In genomic region chr6:3835055-3835731, GRCh38 we compare ENCODE assay signal across 1 cellular context.
TF ChIP-seq lines count a peak whose summit lies in the region.

No MANE protein-coding gene starts in this region.

TF ChIP-seq in HepG2, 621 proteins besides CTCF, POLR2A, EP300 and RAD21 (continued from another document and continues in another):
- no peak for TF ChIP-seq FIP1L1 (IDR thresholded peaks at IDR 0.05; ENCODE audit: borderline replicate concordance, insufficient read depth, low read depth, low read length)
- 0 out of 2 replicates have a peak, but pooled peaks have one; percentile 58 for TF ChIP-seq ZNF124 (CRISPR knock-in tag; IDR thresholded peaks at IDR 0.05)
- no peak for TF ChIP-seq ZNF558 (CRISPR knock-in tag; IDR thresholded peaks at IDR 0.05; ENCODE audit: borderline replicate concordance)
- TF ChIP-seq ZNF430 (CRISPR knock-in tag; IDR thresholded peaks at IDR 0.05): peak; percentile 96; the same call in 1 of the 2 replicates
- peak; percentile 66; the same call in 1 of the 2 replicates for TF ChIP-seq ATF7-NPFF (CRISPR knock-in tag; IDR thresholded peaks at IDR 0.05; ENCODE audit: low read depth)
- no peak for TF ChIP-seq ZNF34 (CRISPR knock-in tag; IDR thresholded peaks at IDR 0.05; ENCODE audit: borderline replicate concordance)
- no peak; the same call in 1 of the 2 replicates for TF ChIP-seq ZNF362 (CRISPR knock-in tag; IDR thresholded peaks at IDR 0.05; ENCODE audit: borderline replicate concordance)
- TF ChIP-seq ZNF44 (CRISPR knock-in tag; IDR thresholded peaks at IDR 0.05): no peak
- peak; percentile 94 for TF ChIP-seq MED1 (CRISPR knock-in tag; IDR thresholded peaks at IDR 0.05)
- 0 out of 2 replicates have a peak, but pooled peaks have one; percentile 51 for TF ChIP-seq CBFB (CRISPR knock-in tag; IDR thresholded peaks at IDR 0.05)
- TF ChIP-seq PHF5A (CRISPR knock-in tag; IDR thresholded peaks at IDR 0.05; ENCODE audit: low read depth, unreplicated experiment): peak; percentile 60
- TF ChIP-seq IRX3 (CRISPR knock-in tag; IDR thresholded peaks at IDR 0.05; ENCODE audit: borderline replicate concordance, low read depth): no peak
- TF ChIP-seq GATA4 (IDR thresholded peaks at IDR 0.05; ENCODE audit: borderline replicate concordance, low read depth): peak; percentile 18; the same call in 1 of the 2 replicates
- no peak for TF ChIP-seq ISX (CRISPR knock-in tag; conservative IDR thresholded peaks at IDR 0.05)
- TF ChIP-seq IRF9 (CRISPR knock-in tag; IDR thresholded peaks at IDR 0.05; ENCODE audit: borderline replicate concordance): no peak
- no peak for TF ChIP-seq ARID2 (CRISPR knock-in tag; IDR thresholded peaks at IDR 0.05; ENCODE audit: borderline replicate concordance)
- TF ChIP-seq KLF13 (CRISPR knock-in tag; IDR thresholded peaks at IDR 0.05): no peak
- no peak; the same call in 1 of the 2 replicates for TF ChIP-seq ZNF687 (CRISPR knock-in tag; IDR thresholded peaks at IDR 0.05)
- TF ChIP-seq FUBP1 (CRISPR knock-in tag; IDR thresholded peaks at IDR 0.05; ENCODE audit: borderline replicate concordance): no peak
- no peak for TF ChIP-seq SUZ12 (IDR thresholded peaks at IDR 0.05; ENCODE audit: low read depth, low read length)
- no peak for TF ChIP-seq TBP (CRISPR knock-in tag; IDR thresholded peaks at IDR 0.05)
- TF ChIP-seq CREB1 (IDR thresholded peaks at IDR 0.05): peak; percentile 17; the same call in 1 of the 2 replicates
- TF ChIP-seq CREB1 (CRISPR knock-in tag; IDR thresholded peaks at IDR 0.05): peak; percentile 79
- no peak for TF ChIP-seq SRSF4 (IDR thresholded peaks at IDR 0.05; ENCODE audit: low read depth, low read length, poor library complexity, severe bottlenecking)
- TF ChIP-seq KAT8 (CRISPR knock-in tag; IDR thresholded peaks at IDR 0.05): peak; percentile 81
- no peak for TF ChIP-seq ZNF337 (CRISPR knock-in tag; IDR thresholded peaks at IDR 0.05; ENCODE audit: borderline replicate concordance, low read depth)
- no peak for TF ChIP-seq RARG (CRISPR knock-in tag; IDR thresholded peaks at IDR 0.05; ENCODE audit: low read depth)
- TF ChIP-seq EEA1 (CRISPR knock-in tag; IDR thresholded peaks at IDR 0.05; ENCODE audit: borderline replicate concordance): no peak
- no peak for TF ChIP-seq ZNF83 (CRISPR knock-in tag; IDR thresholded peaks at IDR 0.05; ENCODE audit: borderline replicate concordance)
- TF ChIP-seq NCOA2 (CRISPR knock-in tag; IDR thresholded peaks at IDR 0.05): peak; percentile 90
- TF ChIP-seq ZNF232 (CRISPR knock-in tag; IDR thresholded peaks at IDR 0.05; ENCODE audit: borderline replicate concordance): 0 out of 2 replicates have a peak, but pooled peaks have one; percentile 57
- TF ChIP-seq TARDBP (CRISPR knock-in tag; IDR thresholded peaks at IDR 0.05): peak; percentile 89
- no peak for TF ChIP-seq ZNF296 (CRISPR knock-in tag; conservative IDR thresholded peaks at IDR 0.05)
- TF ChIP-seq ZBTB14 (CRISPR knock-in tag; IDR thresholded peaks at IDR 0.05): no peak
- peak; percentile 48; the same call in 1 of the 2 replicates for TF ChIP-seq NR2F6 (IDR thresholded peaks at IDR 0.05)
- peak; percentile 68; the same call in 1 of the 2 replicates for TF ChIP-seq NR2F6 (CRISPR knock-in tag; IDR thresholded peaks at IDR 0.05)
- TF ChIP-seq SRY (CRISPR knock-in tag; IDR thresholded peaks at IDR 0.05): no peak
- peak; percentile 94 for TF ChIP-seq RARA (CRISPR knock-in tag; IDR thresholded peaks at IDR 0.05)
- no peak for TF ChIP-seq NPAS2 (CRISPR knock-in tag; IDR thresholded peaks at IDR 0.05; ENCODE audit: borderline replicate concordance)
- TF ChIP-seq PRMT3 (CRISPR knock-in tag; IDR thresholded peaks at IDR 0.05; ENCODE audit: borderline replicate concordance, low read depth): no peak
- no peak for TF ChIP-seq SMARCC2 (IDR thresholded peaks at IDR 0.05)
- TF ChIP-seq FOXK1 (CRISPR knock-in tag; IDR thresholded peaks at IDR 0.05; ENCODE audit: borderline replicate concordance, low read depth): peak; percentile 93; the same call in 1 of the 2 replicates
- no peak for TF ChIP-seq ZNF17 (CRISPR knock-in tag; IDR thresholded peaks at IDR 0.05)
- TF ChIP-seq IRF1 (CRISPR knock-in tag; IDR thresholded peaks at IDR 0.05; ENCODE audit: low read depth): no peak
- no peak for TF ChIP-seq RFXAP (CRISPR knock-in tag; IDR thresholded peaks at IDR 0.05; ENCODE audit: borderline replicate concordance)
- TF ChIP-seq ARHGAP35 (CRISPR knock-in tag; IDR thresholded peaks at IDR 0.05; ENCODE audit: borderline replicate concordance): no peak
- TF ChIP-seq ZNF737 (CRISPR knock-in tag; IDR thresholded peaks at IDR 0.05; ENCODE audit: borderline replicate concordance): no peak
- TF ChIP-seq GTF3A (CRISPR knock-in tag; conservative IDR thresholded peaks at IDR 0.05): no peak
- TF ChIP-seq ASH2L (IDR thresholded peaks at IDR 0.05; ENCODE audit: insufficient read length, low read depth, low read length): peak; percentile 85
- peak; percentile 30; the same call in 1 of the 2 replicates for TF ChIP-seq ZNF567 (CRISPR knock-in tag; IDR thresholded peaks at IDR 0.05; ENCODE audit: borderline replicate concordance)
- peak; percentile 48; the same call in 1 of the 2 replicates for TF ChIP-seq RERE (CRISPR knock-in tag; IDR thresholded peaks at IDR 0.05; ENCODE audit: low read depth)
- TF ChIP-seq E2F5 (CRISPR knock-in tag; conservative IDR thresholded peaks at IDR 0.05): no peak
- TF ChIP-seq WIZ (CRISPR knock-in tag; IDR thresholded peaks at IDR 0.05): no peak
- TF ChIP-seq ZNF230 (CRISPR knock-in tag; IDR thresholded peaks at IDR 0.05): no peak
- no peak for TF ChIP-seq MXI1 (IDR thresholded peaks at IDR 0.05; ENCODE audit: borderline replicate concordance, low read depth, low read length)
